ENCODE assay signal across 1 cellular context in genomic region chr5:35194636-35195471, GRCh38.
TF ChIP-seq lines count a peak whose summit lies in the region.

No MANE protein-coding gene starts in this region.

TF ChIP-seq in HepG2, 621 proteins besides CTCF, POLR2A, EP300 and RAD21 (continued from another document and continues in another):
- TF ChIP-seq IRF2 (CRISPR knock-in tag; IDR thresholded peaks at IDR 0.05), result no peak
- no peak for TF ChIP-seq FOXA1 (IDR thresholded peaks at IDR 0.05)
- no peak for TF ChIP-seq FOXA1 (CRISPR knock-in tag; IDR thresholded peaks at IDR 0.05)
- no peak for TF ChIP-seq ZBTB49 (CRISPR knock-in tag; IDR thresholded peaks at IDR 0.05; ENCODE audit: borderline replicate concordance)
- no peak for TF ChIP-seq SKI (IDR thresholded peaks at IDR 0.05; ENCODE audit: partially characterized antibody)
- peak; percentile 76 for TF ChIP-seq ZMYM4 (CRISPR knock-in tag; IDR thresholded peaks at IDR 0.05)
- TF ChIP-seq PLSCR1 (CRISPR knock-in tag; IDR thresholded peaks at IDR 0.05; ENCODE audit: borderline replicate concordance), result no peak
- TF ChIP-seq NAIF1 (CRISPR knock-in tag; IDR thresholded peaks at IDR 0.05; ENCODE audit: borderline replicate concordance), result no peak
- TF ChIP-seq XBP1 (CRISPR knock-in tag; IDR thresholded peaks at IDR 0.05), result no peak
- TF ChIP-seq ZNF570 (CRISPR knock-in tag; IDR thresholded peaks at IDR 0.05; ENCODE audit: borderline replicate concordance), result no peak
- peak; percentile 55 for TF ChIP-seq ZFX (CRISPR knock-in tag; IDR thresholded peaks at IDR 0.05; ENCODE audit: low read depth)
- TF ChIP-seq PPARG (CRISPR knock-in tag; conservative IDR thresholded peaks at IDR 0.05), result no peak
- no peak for TF ChIP-seq TEAD2 (CRISPR knock-in tag; IDR thresholded peaks at IDR 0.05)
- no peak for TF ChIP-seq NR0B2 (CRISPR knock-in tag; IDR thresholded peaks at IDR 0.05)
- no peak for TF ChIP-seq SATB2 (CRISPR knock-in tag; IDR thresholded peaks at IDR 0.05)
- TF ChIP-seq LCORL (IDR thresholded peaks at IDR 0.05), result no peak
- TF ChIP-seq LCORL (CRISPR knock-in tag; IDR thresholded peaks at IDR 0.05), result no peak
- peak; percentile 36; the same call in 1 of the 2 replicates for TF ChIP-seq ZNF788 (CRISPR knock-in tag; IDR thresholded peaks at IDR 0.05; ENCODE audit: borderline replicate concordance)
- no peak for TF ChIP-seq NFAT5 (CRISPR knock-in tag; IDR thresholded peaks at IDR 0.05)
- TF ChIP-seq HMGXB4 (CRISPR knock-in tag; IDR thresholded peaks at IDR 0.05; ENCODE audit: borderline replicate concordance in 1 of 2, low read depth in 1 of 2), result peak in 1 of 2 experiments; percentile 39; a peak in 1 of 4 replicates
- no peak for TF ChIP-seq DDIT3 (CRISPR knock-in tag; IDR thresholded peaks at IDR 0.05)
- no peak for TF ChIP-seq ETV5 (CRISPR knock-in tag; IDR thresholded peaks at IDR 0.05; ENCODE audit: borderline replicate concordance)
- no peak for TF ChIP-seq ZNF263 (CRISPR knock-in tag; IDR thresholded peaks at IDR 0.05)
- TF ChIP-seq HNRNPLL (IDR thresholded peaks at IDR 0.05; ENCODE audit: low read depth, low read length, poor library complexity, severe bottlenecking), result no peak
- TF ChIP-seq ZNF691 (CRISPR knock-in tag; IDR thresholded peaks at IDR 0.05; ENCODE audit: borderline replicate concordance, low read depth), result no peak
- TF ChIP-seq POLR2G (IDR thresholded peaks at IDR 0.05; ENCODE audit: low read depth, low read length), result peak; percentile 47; the same call in 1 of the 2 replicates
- no peak for TF ChIP-seq SNAPC4 (CRISPR knock-in tag; IDR thresholded peaks at IDR 0.05)
- TF ChIP-seq ZNF576 (CRISPR knock-in tag; IDR thresholded peaks at IDR 0.05), result no peak
- no peak for TF ChIP-seq HES4 (CRISPR knock-in tag; IDR thresholded peaks at IDR 0.05; ENCODE audit: borderline replicate concordance)
- TF ChIP-seq ZNF792 (CRISPR knock-in tag; IDR thresholded peaks at IDR 0.05), result no peak
- TF ChIP-seq MZF1 (CRISPR knock-in tag; IDR thresholded peaks at IDR 0.05; ENCODE audit: borderline replicate concordance), result no peak
- TF ChIP-seq ZNF441 (CRISPR knock-in tag; IDR thresholded peaks at IDR 0.05; ENCODE audit: borderline replicate concordance), result 0 out of 2 replicates have a peak, but pooled peaks have one; percentile 18
- TF ChIP-seq ZNF362 (CRISPR knock-in tag; IDR thresholded peaks at IDR 0.05; ENCODE audit: borderline replicate concordance), result no peak
- TF ChIP-seq TFDP2 (CRISPR knock-in tag; IDR thresholded peaks at IDR 0.05), result peak; percentile 34; the same call in 1 of the 2 replicates
- TF ChIP-seq ETV6 (CRISPR knock-in tag; conservative IDR thresholded peaks at IDR 0.05), result no peak
- no peak for TF ChIP-seq RFX3 (CRISPR knock-in tag; IDR thresholded peaks at IDR 0.05)
- peak; percentile 21; the same call in 1 of the 2 replicates for TF ChIP-seq HOXA3 (CRISPR knock-in tag; IDR thresholded peaks at IDR 0.05)
- TF ChIP-seq PHF21A (CRISPR knock-in tag; IDR thresholded peaks at IDR 0.05), result no peak
- TF ChIP-seq ZFP90 (CRISPR knock-in tag; IDR thresholded peaks at IDR 0.05; ENCODE audit: borderline replicate concordance), result no peak
- TF ChIP-seq ZNF75D (CRISPR knock-in tag; IDR thresholded peaks at IDR 0.05; ENCODE audit: borderline replicate concordance), result no peak
- TF ChIP-seq NBN (conservative IDR thresholded peaks at IDR 0.05), result no peak
- TF ChIP-seq SP1 (IDR thresholded peaks at IDR 0.05), result no peak
- no peak for TF ChIP-seq SP1 (CRISPR knock-in tag; IDR thresholded peaks at IDR 0.05)
- peak; percentile 87 for TF ChIP-seq SALL1 (CRISPR knock-in tag; IDR thresholded peaks at IDR 0.05)
- TF ChIP-seq ZNF780A (CRISPR knock-in tag; IDR thresholded peaks at IDR 0.05), result no peak
